ENCODE assay signal across 10 cellular contexts in the genomic region with DNA sequence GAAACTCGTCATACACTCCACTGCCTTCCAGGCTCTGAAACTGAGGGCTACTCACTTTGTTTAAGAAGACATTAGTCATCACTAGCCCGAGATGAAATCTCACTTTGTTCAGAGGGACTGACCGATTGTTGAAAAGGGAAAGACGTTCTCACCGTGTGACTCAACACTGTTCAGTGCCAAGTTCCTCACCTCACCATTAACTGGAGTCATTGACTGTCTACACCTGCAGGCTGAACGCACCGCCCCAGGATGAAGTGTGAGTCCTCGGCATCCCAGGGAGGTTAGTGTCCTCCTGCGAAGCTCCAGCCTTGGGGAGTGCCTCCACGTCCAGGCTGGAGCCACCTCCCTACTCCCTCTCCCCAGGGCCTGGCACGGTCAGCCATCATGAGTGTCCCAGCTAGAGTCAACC. TPM values are rescaled to one million over a fixed set of nuclear protein-coding genes. Genes with fewer than 3 reads are reported as not detected.
A peak's percentile ranks its signal among the peaks of the same experiment; 100 is the strongest.
DNase-seq lines count a peak whose midpoint lies in the region; ATAC-seq and TF ChIP-seq lines count a peak whose summit lies in the region.
"Had no signal": no experiment of that assay in that cellular context is flagged by ENCODE, and none has a peak within 500 bp of the region (broad histone marks: within the 10 kb centered on the region; RNA-seq: fewer than 3 reads in every experiment).

No MANE protein-coding gene starts in this region.

- peak overlapping the region; percentile 85 for H3K27ac Mint-ChIP-seq in MCF 10A (ENCODE audit: low read depth, unreplicated experiment)
- H3K27ac Mint-ChIP-seq in activated T-helper 1 cell treated with anti-CD3 and anti-CD28 coated beads, Interleukin-12 subunit alpha, Interleukin-12 subunit beta, Interleukin-2, Interleukin-4 antibody, amounts not matched to agents 30 ng/mL and 10 ng/mL and 1 ng/mL, durations not matched to agents 14 hours and 24 hours and 36 hours = no peak overlapping the region
- no peak overlapping the region for H3K27ac Mint-ChIP-seq in activated CD4-positive, alpha-beta T cell treated with anti-CD3 and anti-CD28 coated beads, Interleukin-2, amount 10 ng/mL, durations not matched to agents 24 days and 14 days

- H3K4me3 Mint-ChIP-seq in MCF 10A (ENCODE audit: unreplicated experiment) = peak overlapping the region; percentile 44
- H3K4me3 Mint-ChIP-seq in activated T-helper 1 cell treated with anti-CD3 and anti-CD28 coated beads, Interleukin-12 subunit alpha, Interleukin-12 subunit beta, Interleukin-2, Interleukin-4 antibody, amounts not matched to agents 30 ng/mL and 10 ng/mL and 1 ng/mL, durations not matched to agents 14 hours and 24 hours and 36 hours = no peak overlapping the region
- H3K4me3 Mint-ChIP-seq in activated CD4-positive, alpha-beta T cell treated with anti-CD3 and anti-CD28 coated beads, Interleukin-2, amount 10 ng/mL, durations not matched to agents 24 days and 14 days = no peak overlapping the region

- H3K9me3 Mint-ChIP-seq in MCF 10A (ENCODE audit: unreplicated experiment) = no peaks in the 10 kb centered on the region
- no peaks in the 10 kb centered on the region for H3K9me3 Mint-ChIP-seq in activated T-helper 1 cell treated with anti-CD3 and anti-CD28 coated beads, Interleukin-12 subunit alpha, Interleukin-12 subunit beta, Interleukin-2, Interleukin-4 antibody, amounts not matched to agents 30 ng/mL and 10 ng/mL and 1 ng/mL, durations not matched to agents 14 hours and 24 hours and 36 hours
- no peaks in the 10 kb centered on the region for H3K9me3 Mint-ChIP-seq in activated CD4-positive, alpha-beta T cell treated with anti-CD3 and anti-CD28 coated beads, Interleukin-2, amount 10 ng/mL, durations not matched to agents 24 days and 14 days

- CTCF ChIA-PET in MCF 10A (lab: Yijun Ruan, JAX) = interaction anchor here (0.5 to 1.4 kb wide), 4 partner anchors 7 to 1042 kb away, joined by 3 to 4 read pairs (median 3); no protein-coding TSS in a partner anchor

- TF ChIP-seq CTCF in MCF 10A (IDR thresholded peaks at IDR 0.05; ENCODE audit: unreplicated experiment) (no peak), neutrophil (IDR thresholded peaks at IDR 0.05) (no peak), psoas muscle (IDR thresholded peaks at IDR 0.05) (no peak)

- 77 to 80% (median 77%) methylated on average over 11 of the region's 11 CpGs for WGBS in psoas muscle, 3 donors

- peaks cover 16% of the 10 kb centered on the region for H3K4me1 Mint-ChIP-seq in MCF 10A (ENCODE audit: insufficient read depth, unreplicated experiment)
- no peaks in the 10 kb centered on the region for H3K4me1 Mint-ChIP-seq in activated T-helper 1 cell treated with anti-CD3 and anti-CD28 coated beads, Interleukin-12 subunit alpha, Interleukin-12 subunit beta, Interleukin-2, Interleukin-4 antibody, amounts not matched to agents 30 ng/mL and 10 ng/mL and 1 ng/mL, durations not matched to agents 14 hours and 24 hours and 36 hours (ENCODE audit: low read depth)
- H3K4me1 Mint-ChIP-seq in activated CD4-positive, alpha-beta T cell treated with anti-CD3 and anti-CD28 coated beads, Interleukin-2, amount 10 ng/mL, durations not matched to agents 24 days and 14 days = no peaks in the 10 kb centered on the region

- POLR2A ChIA-PET in MCF 10A (lab: Yijun Ruan, JAX) = interaction anchor here (0.8 to 2.9 kb wide), 9 partner anchors 11 to 40 kb away, joined by 3 to 21 read pairs (median 5); a partner anchor contains a TSS

- no peak overlapping the region for H3K4me3 ChIP-seq in neutrophil (ENCODE audit: low read depth in 1 of 2, low read length in 1 of 2)
- no peak overlapping the region for H3K4me3 ChIP-seq in psoas muscle

- peaks cover 8% of the 10 kb centered on the region for H3K27me3 ChIP-seq in neutrophil
- H3K27me3 ChIP-seq in psoas muscle (ENCODE audit: insufficient read depth in 3 of 3, low read length in 2 of 3) = peaks cover 0 to 2% (median 0%) of the 10 kb centered on the region in 3 donors

- H3K9me3 ChIP-seq in neutrophil (no peaks in the 10 kb centered on the region), psoas muscle (no peaks in the 10 kb centered on the region)

- ATAC-seq in psoas muscle = no peak

- H3K4me1 ChIP-seq in neutrophil (ENCODE audit: control insufficient read depth in 1 of 2, insufficient read depth in 1 of 2, low read depth in 1 of 2, low read length in 1 of 2) = peaks cover 5 to 11% of the 10 kb centered on the region in 2 experiments
- H3K4me1 ChIP-seq in psoas muscle = no peaks in the 10 kb centered on the region

- DNase-seq in GM03348 (ENCODE audit: low spot score) (peak; percentile 38), LHCN-M2 (ENCODE audit: low read depth) (peak; percentile 36), MCF 10A (ENCODE audit: unreplicated experiment) (peak; percentile 99), NCI-H526 treated with DMSO at 0.1 percent for 48 hours (lab: John Stamatoyannopoulos, UW) (no peak), psoas muscle (no peak)
- DNase-seq in activated T-helper 1 cell treated with anti-CD3 and anti-CD28 coated beads, Interleukin-12 subunit alpha, Interleukin-12 subunit beta, Interleukin-2, Interleukin-4 antibody, amounts not matched to agents 30 ng/mL and 10 ng/mL and 1 ng/mL, durations not matched to agents 14 hours and 24 hours and 36 hours (ENCODE audit: low spot score) = no peak
- no peak for DNase-seq in activated CD4-positive, alpha-beta T cell treated with anti-CD3 and anti-CD28 coated beads, Interleukin-2, amount 10 ng/mL, durations not matched to agents 24 days and 14 days
- DNase-seq: anterior cingulate cortex, hypothalamus had no signal

- intact Hi-C loops in MCF 10A (cut with micrococcal nuclease) = loop anchor here (1.0 kb wide), 1 partner anchor 37 kb away; a partner anchor contains a TSS
- intact Hi-C loops in activated T-helper 1 cell treated with anti-CD3 and anti-CD28 coated beads, Interleukin-12 subunit alpha, Interleukin-12 subunit beta, Interleukin-2, Interleukin-4 antibody, amounts not matched to agents 30 ng/mL and 10 ng/mL and 1 ng/mL, durations not matched to agents 14 hours and 24 hours and 36 hours (cut with micrococcal nuclease) = no loop called here
- intact Hi-C loops in psoas muscle (cut with DNase I) = no loop called here
- intact Hi-C loops in activated CD4-positive, alpha-beta T cell treated with anti-CD3 and anti-CD28 coated beads, Interleukin-2, amount 10 ng/mL, durations not matched to agents 24 days and 14 days (cut with micrococcal nuclease) = no loop called here

- H3K27ac ChIP-seq in neutrophil = peak overlapping the region; percentile 50
- H3K27ac ChIP-seq in psoas muscle = no peak overlapping the region

- no TSS peak for BruUV-seq in MCF 10A (replicated peaks; lab: Mats Ljungman, UMichigan)

- no peaks in the 10 kb centered on the region for H3K36me3 Mint-ChIP-seq in MCF 10A (ENCODE audit: insufficient read depth, unreplicated experiment)
- H3K36me3 Mint-ChIP-seq in activated T-helper 1 cell treated with anti-CD3 and anti-CD28 coated beads, Interleukin-12 subunit alpha, Interleukin-12 subunit beta, Interleukin-2, Interleukin-4 antibody, amounts not matched to agents 30 ng/mL and 10 ng/mL and 1 ng/mL, durations not matched to agents 14 hours and 24 hours and 36 hours (ENCODE audit: low read depth) = no peaks in the 10 kb centered on the region
- no peaks in the 10 kb centered on the region for H3K36me3 Mint-ChIP-seq in activated CD4-positive, alpha-beta T cell treated with anti-CD3 and anti-CD28 coated beads, Interleukin-2, amount 10 ng/mL, durations not matched to agents 24 days and 14 days (ENCODE audit: low read depth)

- no peaks in the 10 kb centered on the region for H3K27me3 Mint-ChIP-seq in MCF 10A (ENCODE audit: insufficient read depth, unreplicated experiment)
- H3K27me3 Mint-ChIP-seq in activated T-helper 1 cell treated with anti-CD3 and anti-CD28 coated beads, Interleukin-12 subunit alpha, Interleukin-12 subunit beta, Interleukin-2, Interleukin-4 antibody, amounts not matched to agents 30 ng/mL and 10 ng/mL and 1 ng/mL, durations not matched to agents 14 hours and 24 hours and 36 hours (ENCODE audit: insufficient read depth) = peaks cover 4% of the 10 kb centered on the region
- no peaks in the 10 kb centered on the region for H3K27me3 Mint-ChIP-seq in activated CD4-positive, alpha-beta T cell treated with anti-CD3 and anti-CD28 coated beads, Interleukin-2, amount 10 ng/mL, durations not matched to agents 24 days and 14 days

- H3K36me3 ChIP-seq in neutrophil = no peaks in the 10 kb centered on the region
- no peaks in the 10 kb centered on the region for H3K36me3 ChIP-seq in psoas muscle (ENCODE audit: insufficient read depth in 1 of 2, low read depth in 1 of 2)

RNA-seq across cellular contexts. Expression of a gene that starts 30.4 kb away (rescaled TPM):
- total RNA-seq in LHCN-M2 (2014; rRNA removed) = 45.1 and 47.2 TPM in 2 replicates
- 35.4 TPM for polyA plus RNA-seq in LHCN-M2 (2012)
- total RNA-seq in MCF 10A (2022) = 37.1 and 44.1 TPM in 2 replicates
- total RNA-seq in activated T-helper 1 cell treated with anti-CD3 and anti-CD28 coated beads, Interleukin-12 subunit alpha, Interleukin-12 subunit beta, Interleukin-2, Interleukin-4 antibody, amounts not matched to agents 30 ng/mL and 10 ng/mL and 1 ng/mL, durations not matched to agents 14 hours and 24 hours and 36 hours = 47.9 and 51.8 TPM in 2 replicates
- total RNA-seq in psoas muscle = 10 to 100 TPM in 3 of 4 donors, 1 to 10 TPM in 1; 7.9 to 11.3 (median 10.3) TPM
- 10 to 100 TPM; 10.7 to 49.2 (median 25.7) TPM for polyA plus RNA-seq in psoas muscle
- 42.9 and 44.4 TPM in 2 replicates for total RNA-seq in activated CD4-positive, alpha-beta T cell treated with anti-CD3 and anti-CD28 coated beads, Interleukin-2, amount 10 ng/mL, durations not matched to agents 24 days and 14 days

RNA-seq across cellular contexts. Expression of a gene that starts 37.0 kb away (rescaled TPM):
- total RNA-seq in LHCN-M2 (2014; rRNA removed) (41.4 and 45.1 TPM in 2 replicates), MCF 10A (2022) (78.4 and 78.8 TPM in 2 replicates), psoas muscle (10 to 100 TPM; 31.2 to 49.5 (median 44.2) TPM)
- polyA plus RNA-seq in LHCN-M2 (2012) = 22.9 TPM
- 56.8 and 60.3 TPM in 2 replicates for total RNA-seq in activated T-helper 1 cell treated with anti-CD3 and anti-CD28 coated beads, Interleukin-12 subunit alpha, Interleukin-12 subunit beta, Interleukin-2, Interleukin-4 antibody, amounts not matched to agents 30 ng/mL and 10 ng/mL and 1 ng/mL, durations not matched to agents 14 hours and 24 hours and 36 hours
- polyA plus RNA-seq in psoas muscle = 10 to 100 TPM; 16.7 to 34.3 (median 22.1) TPM
- total RNA-seq in activated CD4-positive, alpha-beta T cell treated with anti-CD3 and anti-CD28 coated beads, Interleukin-2, amount 10 ng/mL, durations not matched to agents 24 days and 14 days = 45.0 and 54.2 TPM in 2 replicates

Comparison
In these comparisons a context has a peak if more than half of its experiments do, and no peak if none do; other contexts are left out.
1. DNase-seq: peak in GM03348 (single experiment), LHCN-M2 (single experiment) and MCF 10A (single experiment); none in activated T-helper 1 cell treated with anti-CD3 and anti-CD28 coated beads, Interleukin-12 subunit alpha, Interleukin-12 subunit beta, Interleukin-2, Interleukin-4 antibody, amounts not matched to agents 30 ng/mL and 10 ng/mL and 1 ng/mL, durations not matched to agents 14 hours and 24 hours and 36 hours (single experiment), NCI-H526 treated with DMSO at 0.1 percent for 48 hours (single experiment), psoas muscle (0 of 2) and activated CD4-positive, alpha-beta T cell treated with anti-CD3 and anti-CD28 coated beads, Interleukin-2, amount 10 ng/mL, durations not matched to agents 24 days and 14 days (single experiment).